In the genomic region with DNA sequence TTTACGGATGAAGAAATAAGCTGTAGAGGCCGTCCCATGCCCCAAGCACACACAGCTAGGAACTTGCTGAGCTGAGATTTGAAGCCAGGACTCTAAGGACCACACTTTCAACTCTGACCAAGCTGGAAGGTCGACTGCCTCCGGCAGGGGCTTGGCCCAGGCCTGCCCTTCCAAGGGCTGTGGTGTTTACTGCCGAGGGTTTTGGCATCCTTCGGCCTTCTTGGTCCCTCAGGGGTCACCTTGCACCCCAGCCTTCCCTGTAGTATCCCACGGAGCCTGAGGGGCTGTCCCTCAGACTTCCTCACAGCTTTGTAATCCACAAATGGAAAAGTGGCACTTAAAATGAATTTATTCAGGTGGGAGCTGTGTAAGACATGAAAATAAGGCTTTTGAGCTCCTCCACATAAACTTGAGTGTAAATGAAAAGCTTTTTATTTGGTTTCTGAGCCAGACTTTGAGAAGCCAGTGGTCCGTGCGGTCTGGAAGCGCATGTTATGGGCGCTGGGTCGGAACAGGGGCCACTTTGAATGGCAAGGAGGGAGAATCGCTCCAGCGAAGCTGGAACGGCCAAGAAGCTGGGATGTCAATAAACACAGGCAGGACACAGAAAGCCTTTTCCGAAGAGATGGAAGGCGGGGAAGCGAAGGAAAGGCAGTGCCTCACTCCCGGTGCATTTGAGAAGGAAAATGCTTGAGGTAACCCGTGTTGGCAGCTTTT, we compare ENCODE assay signal across 17 cellular contexts.
"Had no signal": no experiment of that assay in that cellular context is flagged by ENCODE, and none has a peak within 500 bp of the region (broad histone marks: within the 10 kb centered on the region; RNA-seq: fewer than 3 reads in every experiment).

No MANE protein-coding gene starts in this region.

- DNase-seq: activated CD4-positive, alpha-beta memory T cell treated with anti-CD3 and anti-CD28 coated beads, Interleukin-2, amount 10 ng/mL, durations not matched to agents 7 days and 5 days; activated CD8-positive, alpha-beta memory T cell treated with anti-CD3 and anti-CD28 coated beads, Interleukin-2, amount 10 ng/mL, durations not matched to agents 7 days and 5 days; activated naive CD4-positive, alpha-beta T cell treated with Interleukin-2 at 50 U/mL for 16 hours; body of pancreas; caudate nucleus; effector memory CD8-positive, alpha-beta T cell; foreskin keratinocyte; lower lobe of right lung; midbrain; ovary; psoas muscle; stimulated activated CD4-positive, alpha-beta T cell treated with anti-CD3 and anti-CD28 coated beads, Interleukin-4, amount 100 ng/mL, for 24 hours; stomach had no signal

- H3K36me3 Mint-ChIP-seq: activated CD8-positive, alpha-beta memory T cell treated with anti-CD3 and anti-CD28 coated beads, Interleukin-2, amount 10 ng/mL, durations not matched to agents 7 days and 5 days; stimulated activated effector memory CD8-positive, alpha-beta T cell treated with anti-CD3 and anti-CD28 coated beads, Interleukin-12 subunit alpha, Interleukin-12 subunit beta, amount 100 ng/mL, for 72 hours; type B pancreatic cell had no signal

- H3K36me3 ChIP-seq: lower lobe of right lung, ovary, stomach had no signal

- H3K4me3 Mint-ChIP-seq: activated CD4-positive, alpha-beta memory T cell treated with anti-CD3 and anti-CD28 coated beads, Interleukin-2, amount 10 ng/mL, durations not matched to agents 7 days and 5 days; activated CD8-positive, alpha-beta memory T cell treated with anti-CD3 and anti-CD28 coated beads, Interleukin-2, amount 10 ng/mL, durations not matched to agents 7 days and 5 days; effector memory CD8-positive, alpha-beta T cell; neural crest cell; stimulated activated effector memory CD8-positive, alpha-beta T cell treated with anti-CD3 and anti-CD28 coated beads, Interleukin-12 subunit alpha, Interleukin-12 subunit beta, amount 100 ng/mL, for 72 hours; type B pancreatic cell had no signal

- H3K27ac Mint-ChIP-seq: activated CD4-positive, alpha-beta memory T cell treated with anti-CD3 and anti-CD28 coated beads, Interleukin-2, amount 10 ng/mL, durations not matched to agents 7 days and 5 days; activated CD8-positive, alpha-beta memory T cell treated with anti-CD3 and anti-CD28 coated beads, Interleukin-2, amount 10 ng/mL, durations not matched to agents 7 days and 5 days; effector memory CD8-positive, alpha-beta T cell; stimulated activated effector memory CD8-positive, alpha-beta T cell treated with anti-CD3 and anti-CD28 coated beads, Interleukin-12 subunit alpha, Interleukin-12 subunit beta, amount 100 ng/mL, for 72 hours; type B pancreatic cell had no signal

- ATAC-seq: activated CD8-positive, alpha-beta memory T cell treated with anti-CD3 and anti-CD28 coated beads, Interleukin-2, amount 10 ng/mL, durations not matched to agents 7 days and 5 days; body of pancreas; effector memory CD8-positive, alpha-beta T cell; foreskin keratinocyte; psoas muscle; stimulated activated effector memory CD8-positive, alpha-beta T cell treated with anti-CD3 and anti-CD28 coated beads, Interleukin-12 subunit alpha, Interleukin-12 subunit beta, amount 100 ng/mL, for 72 hours had no signal

- H3K4me3 ChIP-seq: body of pancreas, lower lobe of right lung, ovary, psoas muscle, smooth muscle cell, stomach had no signal

- H3K9me3 ChIP-seq: body of pancreas, lower lobe of right lung, ovary, psoas muscle, stomach had no signal

- H3K27me3 Mint-ChIP-seq: type B pancreatic cell had no signal

- H3K4me2 ChIP-seq: smooth muscle cell had no signal

- H3K4me1 ChIP-seq: body of pancreas, lower lobe of right lung, psoas muscle had no signal

- H3K27me3 ChIP-seq: body of pancreas, foreskin keratinocyte, ovary, stomach had no signal

- H3K27ac ChIP-seq: body of pancreas, foreskin keratinocyte, lower lobe of right lung, ovary, psoas muscle had no signal

- H3K4me1 Mint-ChIP-seq: activated CD4-positive, alpha-beta memory T cell treated with anti-CD3 and anti-CD28 coated beads, Interleukin-2, amount 10 ng/mL, durations not matched to agents 7 days and 5 days; activated CD8-positive, alpha-beta memory T cell treated with anti-CD3 and anti-CD28 coated beads, Interleukin-2, amount 10 ng/mL, durations not matched to agents 7 days and 5 days; stimulated activated effector memory CD8-positive, alpha-beta T cell treated with anti-CD3 and anti-CD28 coated beads, Interleukin-12 subunit alpha, Interleukin-12 subunit beta, amount 100 ng/mL, for 72 hours had no signal

- H3K9me3 Mint-ChIP-seq: activated CD4-positive, alpha-beta memory T cell treated with anti-CD3 and anti-CD28 coated beads, Interleukin-2, amount 10 ng/mL, durations not matched to agents 7 days and 5 days; effector memory CD8-positive, alpha-beta T cell; neural crest cell; stimulated activated effector memory CD8-positive, alpha-beta T cell treated with anti-CD3 and anti-CD28 coated beads, Interleukin-12 subunit alpha, Interleukin-12 subunit beta, amount 100 ng/mL, for 72 hours; type B pancreatic cell had no signal
